18 cellular contexts compared by ENCODE assay signal in the genomic region with DNA sequence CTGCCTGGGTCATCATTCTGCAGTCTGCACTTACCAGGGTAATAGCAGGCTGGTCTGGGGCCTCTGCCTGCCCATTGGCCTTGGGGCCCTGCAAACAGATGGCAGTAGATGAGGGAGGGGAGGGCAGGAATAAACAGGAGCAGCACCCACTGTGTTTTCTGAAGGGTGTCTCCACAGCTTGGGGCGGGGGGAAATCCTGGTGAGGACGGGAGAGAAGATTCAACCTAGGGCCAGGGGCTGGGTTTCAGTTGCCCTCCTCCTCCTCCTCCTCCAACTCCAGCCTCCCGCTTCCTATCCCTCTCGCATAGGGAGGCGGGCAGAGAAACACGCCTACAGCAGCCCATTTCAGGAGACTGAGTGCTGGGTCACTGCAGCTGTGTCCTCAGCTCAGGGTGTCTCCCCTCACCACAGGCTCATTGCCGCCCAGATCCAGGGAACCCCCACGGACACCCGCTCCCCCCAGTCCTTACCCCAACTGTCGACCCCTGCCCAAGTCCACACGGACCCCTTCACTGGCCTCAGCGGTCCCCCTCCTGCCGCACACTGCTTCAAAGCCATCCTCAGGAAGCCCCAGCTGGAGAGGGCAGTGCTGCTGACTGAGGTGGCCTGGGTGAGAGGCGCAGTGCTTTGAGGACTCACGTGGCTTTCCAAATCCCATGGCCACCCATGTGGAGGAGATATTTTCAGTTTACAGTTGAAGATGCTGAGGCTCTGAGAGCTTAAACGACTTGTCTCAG. TPM values are rescaled to one million over a fixed set of nuclear protein-coding genes. Genes with fewer than 3 reads are reported as not detected.
A peak's percentile ranks its signal among the peaks of the same experiment; 100 is the strongest.
DNase-seq lines count a peak whose midpoint lies in the region; ATAC-seq and TF ChIP-seq lines count a peak whose summit lies in the region.
"Had no signal": no experiment of that assay in that cellular context is flagged by ENCODE, and none has a peak within 500 bp of the region (broad histone marks: within the 10 kb centered on the region; RNA-seq: fewer than 3 reads in every experiment).

No MANE protein-coding gene starts in this region.

- H3K4me1 ChIP-seq in neural progenitor cell = peaks cover 36% of the 10 kb centered on the region
- H3K4me1 ChIP-seq: testis had no signal

- H3K9me3 ChIP-seq in neural progenitor cell (ENCODE audit: low read depth) = no peaks in the 10 kb centered on the region
- H3K9me3 ChIP-seq: esophagus muscularis mucosa, left lung, testis had no signal

- no peaks in the 10 kb centered on the region for H3F3A ChIP-seq in neural progenitor cell (ENCODE audit: low read depth)

- H3K4me2 ChIP-seq in neural progenitor cell = no peak overlapping the region

- no peaks in the 10 kb centered on the region for H3K27me3 ChIP-seq in neural progenitor cell
- H3K27me3 ChIP-seq: esophagus muscularis mucosa, left lung, testis had no signal

- H3K4me3 Mint-ChIP-seq in CD14-positive monocyte = no peak overlapping the region
- H3K4me3 Mint-ChIP-seq in neural progenitor cell = no peak overlapping the region
- H3K4me3 Mint-ChIP-seq: IgD-negative memory B cell; stimulated activated memory B cell treated with anti-CD40 and anti-IgM and Interleukin-4, amounts not matched to agents 10 μg/mL and 1 μg/mL and 100 μg/mL, for 72 hours; T-cell had no signal

- no peak overlapping the region for H3K4me3 ChIP-seq in neural progenitor cell
- H3K4me3 ChIP-seq: esophagus muscularis mucosa, left lung, testis had no signal

- peaks cover 3% of the 10 kb centered on the region in 2 donors for H3K36me3 Mint-ChIP-seq in CD14-positive monocyte
- H3K36me3 Mint-ChIP-seq in neural progenitor cell = no peaks in the 10 kb centered on the region
- H3K36me3 Mint-ChIP-seq: stimulated activated memory B cell treated with anti-CD40 and anti-IgM and Interleukin-4, amounts not matched to agents 10 μg/mL and 1 μg/mL and 100 μg/mL, for 72 hours; T-cell had no signal

- H3K27me3 Mint-ChIP-seq in CD14-positive monocyte (ENCODE audit: low read depth in 3 of 3) (no peaks in the 10 kb centered on the region), neural progenitor cell (ENCODE audit: insufficient read depth, low read depth) (peaks cover 8% of the 10 kb centered on the region)

- H3K27ac Mint-ChIP-seq in CD14-positive monocyte (peak overlapping the region; percentile 62 to 100 (median 99)), neural progenitor cell (peak overlapping the region; percentile 57)
- H3K27ac Mint-ChIP-seq: IgD-negative memory B cell; stimulated activated memory B cell treated with anti-CD40 and anti-IgM and Interleukin-4, amounts not matched to agents 10 μg/mL and 1 μg/mL and 100 μg/mL, for 72 hours; T-cell had no signal

- peaks cover 0 to 2% (median 0%) of the 10 kb centered on the region in 7 donors for H3K9me3 Mint-ChIP-seq in CD14-positive monocyte
- no peaks in the 10 kb centered on the region for H3K9me3 Mint-ChIP-seq in neural progenitor cell
- H3K9me3 Mint-ChIP-seq: IgD-negative memory B cell; stimulated activated memory B cell treated with anti-CD40 and anti-IgM and Interleukin-4, amounts not matched to agents 10 μg/mL and 1 μg/mL and 100 μg/mL, for 72 hours; T-cell had no signal

- H2AFZ ChIP-seq in neural progenitor cell (replicated peaks) = peak overlapping the region; percentile 12

- H3K79me2 ChIP-seq in neural progenitor cell (ENCODE audit: low read depth) = no peaks in the 10 kb centered on the region

- H3K9ac ChIP-seq in neural progenitor cell = no peak overlapping the region

- peaks cover 99% of the 10 kb centered on the region for H3K4me1 Mint-ChIP-seq in CD14-positive monocyte
- peaks cover 32% of the 10 kb centered on the region for H3K4me1 Mint-ChIP-seq in neural progenitor cell
- H3K4me1 Mint-ChIP-seq: T-cell had no signal

- no peak for TF ChIP-seq CTCF in CD14-positive monocyte (IDR thresholded peaks at IDR 0.05)
- TF ChIP-seq CTCF in neural progenitor cell (IDR thresholded peaks at IDR 0.05) = no peak

- H3K27ac ChIP-seq in epithelial cell of prostate (peak overlapping the region; percentile 87), neural progenitor cell (no peak overlapping the region)
- H3K27ac ChIP-seq: esophagus muscularis mucosa, left lung, testis had no signal

- no peaks in the 10 kb centered on the region for H4K20me1 ChIP-seq in neural progenitor cell (ENCODE audit: low read depth)

- no peak for ATAC-seq in GM18870 (IDR thresholded peaks at IDR 0.05; ENCODE audit: unreplicated experiment)
- ATAC-seq: left lung; stimulated activated memory B cell treated with anti-CD40 and anti-IgM and Interleukin-4, amounts not matched to agents 10 μg/mL and 1 μg/mL and 100 μg/mL, for 72 hours; T-cell had no signal

- DNase-seq in CD14-positive monocyte (ENCODE audit: low spot score) (peak; percentile 35), NCI-H82 (lab: John Stamatoyannopoulos, UW) (peak; percentile 81), epithelial cell of prostate (ENCODE audit: low read depth, low spot score) (no peak), neural progenitor cell (ENCODE audit: low spot score) (no peak), dermis blood vessel endothelial cell (no peak), NCI-H446 (lab: John Stamatoyannopoulos, UW) (no peak), HK-2 (ENCODE audit: unreplicated experiment) (no peak)
- DNase-seq: amniotic stem cell, NCI-H187, RPMI8226, T-cell, testis had no signal

- no peaks in the 10 kb centered on the region for H3K36me3 ChIP-seq in neural progenitor cell
- H3K36me3 ChIP-seq: esophagus muscularis mucosa, left lung had no signal

- intact Hi-C loops in CD14-positive monocyte (cut with micrococcal nuclease) = no loop called here

RNA-seq across cellular contexts. Expression of a gene that starts 9.1 kb away (rescaled TPM):
- polyA plus RNA-seq in CD14-positive monocyte = under 1 TPM; 0.18 to 0.52 TPM
- total RNA-seq in neural progenitor cell (ENCODE audit: low replicate concordance) (0.12 TPM in 1 of 2 replicates, not detected in the other), dermis blood vessel endothelial cell (0.17 and 1.2 TPM in 2 replicates)
- polyA plus RNA-seq: IgD-negative memory B cell had no signal

RNA-seq across cellular contexts. Expression of a gene that starts 32.1 kb away (rescaled TPM):
- polyA plus RNA-seq in CD14-positive monocyte = 1 to 10 TPM in 1 of 2 donors, not detected in 1; 2.7 TPM
- total RNA-seq in neural progenitor cell (ENCODE audit: low replicate concordance) = 3.2 TPM in 1 of 2 replicates, not detected in the other
- 19.2 and 53.6 TPM in 2 replicates for total RNA-seq in dermis blood vessel endothelial cell
- total RNA-seq: G401 had no signal
- polyA plus RNA-seq: IgD-negative memory B cell had no signal

Comparison
In these comparisons a context has a peak if more than half of its experiments do, and no peak if none do; other contexts are left out.
1. DNase-seq: peak in CD14-positive monocyte (single experiment) and NCI-H82 (single experiment); none in epithelial cell of prostate (single experiment), neural progenitor cell (single experiment), dermis blood vessel endothelial cell (single experiment), NCI-H446 (0 of 2) and HK-2 (single experiment).